In genomic region chr3:23807161-23808015, GRCh38 we compare ENCODE assay signal across 8 cellular contexts. TPM values are rescaled to one million over a fixed set of nuclear protein-coding genes. Genes with fewer than 3 reads are reported as not detected.
DNase-seq lines count a peak whose midpoint lies in the region; ATAC-seq and TF ChIP-seq lines count a peak whose summit lies in the region.

No MANE protein-coding gene starts in this region.

- H3K4me1 ChIP-seq in OCI-LY3 (ENCODE audit: low read length) = peaks cover 41% of the 10 kb centered on the region
- peaks cover 2 to 16% of the 10 kb centered on the region in 2 donors for H3K4me1 ChIP-seq in lung (ENCODE audit: control insufficient read depth in 2 of 2, insufficient read depth in 2 of 2, low read length in 2 of 2)
- peaks cover 0 to 49% (median 17%) of the 10 kb centered on the region in 4 donors for H3K4me1 ChIP-seq in tibial nerve

- no peak for ATAC-seq in lung (ENCODE audit: insufficient read depth, low FRiP score)

- H3K79me2 ChIP-seq in OCI-LY3 (ENCODE audit: low read length) = peaks cover 30% of the 10 kb centered on the region

- peak in 1 of 2 donors; percentile 20 for TF ChIP-seq POLR2A in tibial nerve (IDR thresholded peaks at IDR 0.05)

- 0 out of 2 replicates have a peak overlapping the region, but pooled peaks have one; percentile 24 for H2AFZ ChIP-seq in OCI-LY3 (ENCODE audit: low read depth, low read length)

- 0 out of 2 replicates have a peak, but pooled peaks cover 3% of the 10 kb centered on the region for H4K20me1 ChIP-seq in OCI-LY3 (ENCODE audit: insufficient read depth, low read length)

- peaks cover 36% of the 10 kb centered on the region for H3K27me3 Mint-ChIP-seq in T-helper 1 cell treated with Interleukin-12 subunit alpha and Interleukin-12 subunit beta and Interleukin-4 antibody, amounts not matched to agents 30 μg/mL and 1 μg/mL, for 36 hours (ENCODE audit: low read depth)

- H3K4me3 ChIP-seq in OCI-LY3 (ENCODE audit: low read length) (peak overlapping the region; percentile 90), lung (peak overlapping the region; percentile 75), tibial nerve (peak overlapping the region; percentile 89 to 95 (median 92))

- no peak overlapping the region for H3K27ac ChIP-seq in OCI-LY3 (ENCODE audit: low read length)
- H3K27ac ChIP-seq in cingulate gyrus (ENCODE audit: low read depth, low read length) = peak overlapping the region; percentile 72
- H3K27ac ChIP-seq in lung (ENCODE audit: low read depth in 1 of 2, low read length in 1 of 2) = peak overlapping the region; percentile 70 to 90
- peak overlapping the region; percentile 90 to 94 (median 93) for H3K27ac ChIP-seq in tibial nerve

- H3K27me3 ChIP-seq in OCI-LY3 (ENCODE audit: low read depth, low read length) (peaks cover 26% of the 10 kb centered on the region), lung (ENCODE audit: control insufficient read depth, insufficient read depth) (no peaks in the 10 kb centered on the region), tibial nerve (no peaks in the 10 kb centered on the region)

- H3K36me3 ChIP-seq in OCI-LY3 (replicated peaks; ENCODE audit: low read depth, low read length) (peaks cover 27% of the 10 kb centered on the region), lung (ENCODE audit: control insufficient read depth in 2 of 2, insufficient read depth in 2 of 2, low read length in 2 of 2) (no peaks in the 10 kb centered on the region), tibial nerve (no peaks in the 10 kb centered on the region)

- no peaks in the 10 kb centered on the region for H3K9me3 Mint-ChIP-seq in T-helper 1 cell treated with Interleukin-12 subunit alpha and Interleukin-12 subunit beta and Interleukin-4 antibody, amounts not matched to agents 30 μg/mL and 1 μg/mL, for 36 hours

- H3K9ac ChIP-seq in OCI-LY3 (ENCODE audit: low read length) = peak overlapping the region; percentile 86

- no peak for TF ChIP-seq CTCF in OCI-LY3 (IDR thresholded peaks at IDR 0.05; ENCODE audit: low read depth, low read length)
- no peak for TF ChIP-seq CTCF in lung (IDR thresholded peaks at IDR 0.05; ENCODE audit: control extremely low read depth, extremely low read depth)
- TF ChIP-seq CTCF in tibial nerve (IDR thresholded peaks at IDR 0.05) = no peak

- H3K9me3 ChIP-seq in OCI-LY3 (ENCODE audit: insufficient read depth, low read length) (no peaks in the 10 kb centered on the region), lung (ENCODE audit: control insufficient read depth in 2 of 2, insufficient read depth in 1 of 2, low read length in 1 of 2) (no peaks in the 10 kb centered on the region), tibial nerve (no peaks in the 10 kb centered on the region)

- H3K4me2 ChIP-seq in OCI-LY3 (ENCODE audit: low read length) = peak overlapping the region; percentile 99

- peak overlapping the region; percentile 93 for H3K27ac Mint-ChIP-seq in T-helper 1 cell treated with Interleukin-12 subunit alpha and Interleukin-12 subunit beta and Interleukin-4 antibody, amounts not matched to agents 30 μg/mL and 1 μg/mL, for 36 hours

- peaks cover 33% of the 10 kb centered on the region for H3K36me3 Mint-ChIP-seq in T-helper 1 cell treated with Interleukin-12 subunit alpha and Interleukin-12 subunit beta and Interleukin-4 antibody, amounts not matched to agents 30 μg/mL and 1 μg/mL, for 36 hours (ENCODE audit: low read depth)

- H3K4me1 Mint-ChIP-seq in T-helper 1 cell treated with Interleukin-12 subunit alpha and Interleukin-12 subunit beta and Interleukin-4 antibody, amounts not matched to agents 30 μg/mL and 1 μg/mL, for 36 hours (ENCODE audit: low read depth) = peaks cover 50% of the 10 kb centered on the region

- peak overlapping the region; percentile 94 for H3K4me3 Mint-ChIP-seq in T-helper 1 cell treated with Interleukin-12 subunit alpha and Interleukin-12 subunit beta and Interleukin-4 antibody, amounts not matched to agents 30 μg/mL and 1 μg/mL, for 36 hours

- 15 to 18% methylated on average over 14 of the region's 14 CpGs for WGBS in lung, 2 donors
- WGBS in tibial nerve, 2 donors = 10 to 12% methylated on average over 14 of the region's 14 CpGs

- no peak for DNase-seq in T-helper 1 cell
- no peak for DNase-seq in lung (ENCODE audit: low spot score)
- peak in 1 of 2 donors; percentile 23 for DNase-seq in tibial nerve (ENCODE audit: low spot score in 2 of 2)
- no peak for DNase-seq in COLO668 (lab: John Stamatoyannopoulos, UW; ENCODE audit: unreplicated experiment)
- no peak for DNase-seq in stimulated activated CD4-positive, alpha-beta T cell treated with anti-CD3 and anti-CD28 coated beads, Interleukin-2, amount 100 ng/mL, for 24 hours

- peak in 1 of 2 donors; percentile 58 for TF ChIP-seq EP300 in tibial nerve (IDR thresholded peaks at IDR 0.05)

RNA-seq across cellular contexts. Expression of gene UBE2E1, which starts 1.6 kb away (rescaled TPM):
- total RNA-seq in lung = 100 to 1,000 TPM in 1 of 2 donors, 10 to 100 TPM in 1; 74.1 to 156 TPM
- polyA plus RNA-seq in lung = 10 to 100 TPM; 81.0 to 94.3 TPM
- 100 to 1,000 TPM in 2 of 4 donors, 10 to 100 TPM in 2; 55.1 to 132 (median 99.5) TPM for total RNA-seq in tibial nerve
